In genomic region chr3:53282581-53282980, GRCh38 we compare ENCODE assay signal across 38 cellular contexts.
"Had no signal": no experiment of that assay in that cellular context is flagged by ENCODE, and none has a peak within 500 bp of the region (broad histone marks: within the 10 kb centered on the region; RNA-seq: fewer than 3 reads in every experiment).

No MANE protein-coding gene starts in this region.

- FAIRE-seq: astrocyte, TTC549 had no signal

- H3K27me3 Mint-ChIP-seq: activated B cell treated with CpG ODN at 0.5 μM for 24 hours; activated CD4-positive, alpha-beta memory T cell treated with anti-CD3 and anti-CD28 coated beads for 36 hours; activated CD4-positive, alpha-beta T cell treated with anti-CD3 and anti-CD28 coated beads, Interleukin-2, amount 10 ng/mL, durations not matched to agents 24 days and 14 days; activated CD8-positive, alpha-beta T cell treated with anti-CD3 and anti-CD28 coated beads for 36 hours; activated naive CD8-positive, alpha-beta T cell treated with anti-CD3 and anti-CD28 coated beads for 36 hours; activated T-helper 17 cell treated with anti-CD3 and anti-CD28 coated beads, Interleukin-2, amount 50 U/mL, for 72 hours; central memory CD8-positive, alpha-beta T cell had no signal

- H3K27me3 ChIP-seq: adrenal gland, body of pancreas, brain microvascular endothelial cell, breast epithelium had no signal

- ATAC-seq: activated CD8-positive, alpha-beta T cell treated with anti-CD3 and anti-CD28 coated beads for 36 hours; activated naive CD4-positive, alpha-beta T cell treated with anti-CD3 and anti-CD28 coated beads, Interleukin-2, amount 50 U/mL, for 72 hours; activated T-cell treated with anti-CD3 and anti-CD28 coated beads, Interleukin-2, amount 50 U/mL, for 4 hours; activated T-cell treated with anti-CD3 and anti-CD28 coated beads, Interleukin-2, amount 50 U/mL, for 72 hours; activated T-helper 17 cell treated with anti-CD3 and anti-CD28 coated beads, Interleukin-2, amount 50 U/mL, for 72 hours; body of pancreas had no signal

- H3K36me3 Mint-ChIP-seq: activated naive CD4-positive, alpha-beta T cell treated with anti-CD3 and anti-CD28 coated beads, Interleukin-2, amount 50 U/mL, for 72 hours had no signal

- DNase-seq: activated B cell treated with CpG ODN at 0.5 μM for 24 hours; activated CD4-positive, alpha-beta memory T cell treated with anti-CD3 and anti-CD28 coated beads for 36 hours; activated CD4-positive, alpha-beta T cell treated with anti-CD3 and anti-CD28 coated beads for 4 hours; activated CD4-positive, alpha-beta T cell treated with anti-CD3 and anti-CD28 coated beads, Interleukin-2, amount 10 ng/mL, durations not matched to agents 24 days and 14 days; activated CD4-positive, alpha-beta T cell treated with anti-CD3 and anti-CD28 coated beads, Interleukin-2, amount 50 U/mL, for 1 hour; activated CD4-positive, alpha-beta T cell treated with anti-CD3 and anti-CD28 coated beads, Interleukin-2, amount 50 U/mL, for 4 hours; activated CD4-positive, CD25-positive, alpha-beta regulatory T cell treated with anti-CD3 and anti-CD28 coated beads, Interleukin-2, amount 50 U/mL, for 72 hours; activated CD8-positive, alpha-beta memory T cell treated with anti-CD3 and anti-CD28 coated beads, Interleukin-2, amount 50 U/mL, for 4 hours; activated CD8-positive, alpha-beta T cell treated with anti-CD3 and anti-CD28 coated beads for 36 hours; activated effector memory CD4-positive, alpha-beta T cell treated with anti-CD3 and anti-CD28 coated beads, Interleukin-2, amount 50 U/mL, for 16 hours; activated gamma-delta T cell treated with Interleukin-2 at 50 U/mL for 16 hours; activated naive CD4-positive, alpha-beta T cell; activated naive CD4-positive, alpha-beta T cell treated with anti-CD3 and anti-CD28 coated beads for 36 hours; activated naive CD4-positive, alpha-beta T cell treated with anti-CD3 and anti-CD28 coated beads, Interleukin-2, amount 50 U/mL, for 16 hours; activated naive CD8-positive, alpha-beta T cell treated with anti-CD3 and anti-CD28 coated beads for 36 hours; activated T-cell treated with anti-CD3 and anti-CD28 coated beads for 4 hours; activated T-cell treated with anti-CD3 and anti-CD28 coated beads, Interleukin-2, amount 50 U/mL, for 1 hour; activated T-cell treated with anti-CD3 and anti-CD28 coated beads, Interleukin-2, amount 50 U/mL, for 4 hours; activated T-cell treated with anti-CD3 and anti-CD28 coated beads, Interleukin-2, amount 50 U/mL, for 72 hours; amniotic stem cell; aorta; body of pancreas; brain microvascular endothelial cell; cerebellar nuclear complex; T-helper 1 cell; T-helper 2 cell; T-helper 9 cell had no signal

- H3K27ac ChIP-seq: adrenal gland, body of pancreas, brain microvascular endothelial cell, breast epithelium, VCaP had no signal

- H3K4me1 Mint-ChIP-seq: activated B cell treated with CpG ODN at 0.5 μM for 24 hours; activated T-helper 17 cell treated with anti-CD3 and anti-CD28 coated beads, Interleukin-2, amount 50 U/mL, for 72 hours; central memory CD8-positive, alpha-beta T cell had no signal

- H3K9me3 ChIP-seq: adrenal gland, body of pancreas, breast epithelium had no signal

- H3K9me3 Mint-ChIP-seq: activated B cell treated with CpG ODN at 0.5 μM for 24 hours; activated CD4-positive, alpha-beta memory T cell treated with anti-CD3 and anti-CD28 coated beads for 36 hours; activated CD4-positive, alpha-beta T cell treated with anti-CD3 and anti-CD28 coated beads, Interleukin-2, amount 10 ng/mL, durations not matched to agents 24 days and 14 days; activated CD8-positive, alpha-beta T cell treated with anti-CD3 and anti-CD28 coated beads for 36 hours; activated naive CD4-positive, alpha-beta T cell treated with anti-CD3 and anti-CD28 coated beads for 36 hours; activated naive CD4-positive, alpha-beta T cell treated with anti-CD3 and anti-CD28 coated beads, Interleukin-2, amount 50 U/mL, for 72 hours; activated naive CD8-positive, alpha-beta T cell treated with anti-CD3 and anti-CD28 coated beads for 36 hours; activated T-cell treated with anti-CD3 and anti-CD28 coated beads, Interleukin-2, amount 50 U/mL, for 4 hours; activated T-cell treated with anti-CD3 and anti-CD28 coated beads, Interleukin-2, amount 50 U/mL, for 72 hours; activated T-helper 1 cell treated with anti-CD3 and anti-CD28 coated beads, Interleukin-12 subunit alpha, Interleukin-12 subunit beta, Interleukin-2, Interleukin-4 antibody, amounts not matched to agents 30 ng/mL and 10 ng/mL and 1 ng/mL, durations not matched to agents 14 hours and 24 hours and 36 hours; activated T-helper 17 cell treated with anti-CD3 and anti-CD28 coated beads, Interleukin-2, amount 50 U/mL, for 72 hours; central memory CD8-positive, alpha-beta T cell; T-helper 1 cell treated with Interleukin-12 subunit alpha and Interleukin-12 subunit beta and Interleukin-4 antibody, amounts not matched to agents 30 μg/mL and 1 μg/mL, for 36 hours; T-helper 2 cell treated with Interferon-gamma antibody and Interleukin-4, amounts not matched to agents 5 μg/mL and 100 μg/mL, for 36 hours had no signal

- H3K4me3 ChIP-seq: adrenal gland, body of pancreas, breast epithelium had no signal

- H3K4me3 Mint-ChIP-seq: activated B cell treated with CpG ODN at 0.5 μM for 24 hours; activated CD4-positive, alpha-beta memory T cell treated with anti-CD3 and anti-CD28 coated beads for 36 hours; activated CD4-positive, alpha-beta T cell treated with anti-CD3 and anti-CD28 coated beads, Interleukin-2, amount 10 ng/mL, durations not matched to agents 24 days and 14 days; activated CD8-positive, alpha-beta T cell treated with anti-CD3 and anti-CD28 coated beads for 36 hours; activated naive CD4-positive, alpha-beta T cell treated with anti-CD3 and anti-CD28 coated beads for 36 hours; activated naive CD8-positive, alpha-beta T cell treated with anti-CD3 and anti-CD28 coated beads for 36 hours; activated T-cell treated with anti-CD3 and anti-CD28 coated beads, Interleukin-2, amount 50 U/mL, for 4 hours; activated T-cell treated with anti-CD3 and anti-CD28 coated beads, Interleukin-2, amount 50 U/mL, for 72 hours; activated T-helper 1 cell treated with anti-CD3 and anti-CD28 coated beads, Interleukin-12 subunit alpha, Interleukin-12 subunit beta, Interleukin-2, Interleukin-4 antibody, amounts not matched to agents 30 ng/mL and 10 ng/mL and 1 ng/mL, durations not matched to agents 14 hours and 24 hours and 36 hours; activated T-helper 17 cell treated with anti-CD3 and anti-CD28 coated beads, Interleukin-2, amount 50 U/mL, for 72 hours; central memory CD8-positive, alpha-beta T cell; T-helper 1 cell treated with Interleukin-12 subunit alpha and Interleukin-12 subunit beta and Interleukin-4 antibody, amounts not matched to agents 30 μg/mL and 1 μg/mL, for 36 hours; T-helper 2 cell treated with Interferon-gamma antibody and Interleukin-4, amounts not matched to agents 5 μg/mL and 100 μg/mL, for 36 hours had no signal

- H3K27ac Mint-ChIP-seq: activated B cell treated with CpG ODN at 0.5 μM for 24 hours; activated CD4-positive, alpha-beta memory T cell treated with anti-CD3 and anti-CD28 coated beads for 36 hours; activated CD4-positive, alpha-beta T cell treated with anti-CD3 and anti-CD28 coated beads, Interleukin-2, amount 10 ng/mL, durations not matched to agents 24 days and 14 days; activated CD8-positive, alpha-beta T cell treated with anti-CD3 and anti-CD28 coated beads for 36 hours; activated naive CD4-positive, alpha-beta T cell treated with anti-CD3 and anti-CD28 coated beads for 36 hours; activated naive CD4-positive, alpha-beta T cell treated with anti-CD3 and anti-CD28 coated beads, Interleukin-2, amount 50 U/mL, for 72 hours; activated naive CD8-positive, alpha-beta T cell treated with anti-CD3 and anti-CD28 coated beads for 36 hours; activated T-cell treated with anti-CD3 and anti-CD28 coated beads, Interleukin-2, amount 50 U/mL, for 72 hours; activated T-helper 1 cell treated with anti-CD3 and anti-CD28 coated beads, Interleukin-12 subunit alpha, Interleukin-12 subunit beta, Interleukin-2, Interleukin-4 antibody, amounts not matched to agents 30 ng/mL and 10 ng/mL and 1 ng/mL, durations not matched to agents 14 hours and 24 hours and 36 hours; activated T-helper 17 cell treated with anti-CD3 and anti-CD28 coated beads, Interleukin-2, amount 50 U/mL, for 72 hours; T-helper 1 cell treated with Interleukin-12 subunit alpha and Interleukin-12 subunit beta and Interleukin-4 antibody, amounts not matched to agents 30 μg/mL and 1 μg/mL, for 36 hours; T-helper 2 cell treated with Interferon-gamma antibody and Interleukin-4, amounts not matched to agents 5 μg/mL and 100 μg/mL, for 36 hours had no signal

- H3K4me1 ChIP-seq: body of pancreas, breast epithelium had no signal

- H3K36me3 ChIP-seq: breast epithelium had no signal
